Comparison of ENCODE assay signal across 25 cellular contexts in genomic region chr22:27676545-27677188, GRCh38.
A peak's percentile ranks its signal among the peaks of the same experiment; 100 is the strongest.
DNase-seq lines count a peak whose midpoint lies in the region; ATAC-seq, FAIRE-seq and TF ChIP-seq lines count a peak whose summit lies in the region.
"Had no signal": no experiment of that assay in that cellular context is flagged by ENCODE, and none has a peak within 500 bp of the region (broad histone marks: within the 10 kb centered on the region; RNA-seq: fewer than 3 reads in every experiment).

No MANE protein-coding gene starts in this region.

- no peak overlapping the region for H2AK9ac ChIP-seq in IMR-90 (replicated peaks; ENCODE audit: low read depth, low read length, poor library complexity)

- no peaks in the 10 kb centered on the region for H3K79me2 ChIP-seq in K562 (ENCODE audit: control insufficient read depth, insufficient read depth, low read length)

- H3K27me3 Mint-ChIP-seq in naive thymus-derived CD8-positive, alpha-beta T cell = peaks cover 0 to 41% (median 17%) of the 10 kb centered on the region in 5 donors

- H3K4me2 ChIP-seq in A549 (no peak overlapping the region), IMR-90 (ENCODE audit: low read depth, low read length) (no peak overlapping the region), K562 (ENCODE audit: insufficient read depth, low read length) (no peak overlapping the region)

- no peak for TF ChIP-seq POLR2A in A549 (IDR thresholded peaks at IDR 0.05; ENCODE audit: low read length)
- TF ChIP-seq POLR2A in IMR-90 (IDR thresholded peaks at IDR 0.05; ENCODE audit: low read depth, low read length) = no peak
- TF ChIP-seq POLR2A in K562 (conservative IDR thresholded peaks at IDR 0.05) = no peak

- no peak overlapping the region for H3K27ac Mint-ChIP-seq in naive thymus-derived CD8-positive, alpha-beta T cell
- H3K27ac Mint-ChIP-seq: CD8-positive, alpha-beta memory T cell; HFFc6 had no signal

- H2BK120ac ChIP-seq in IMR-90 (ENCODE audit: low read depth, low read length) = no peak overlapping the region

- no peaks in the 10 kb centered on the region for H3K9me1 ChIP-seq in IMR-90 (ENCODE audit: insufficient read depth, low read length)
- H3K9me1 ChIP-seq in K562 (ENCODE audit: control insufficient read depth, insufficient read depth, low read length) = no peaks in the 10 kb centered on the region

- H3K56ac ChIP-seq in IMR-90 (ENCODE audit: extremely low read depth, insufficient read depth, low read length) = no peak overlapping the region

- no TSS peak for BruUV-seq in IMR-90 (replicated peaks; lab: Mats Ljungman, UMichigan)
- BruUV-seq in K562 (replicated peaks; lab: Mats Ljungman, UMichigan) = no TSS peak

- no peak overlapping the region for H2AK5ac ChIP-seq in IMR-90 (ENCODE audit: low read depth, low read length)

- H4K20me1 ChIP-seq in IMR-90 (ENCODE audit: insufficient read depth, low read length) (no peaks in the 10 kb centered on the region), K562 (replicated peaks; ENCODE audit: control insufficient read depth, insufficient read depth, low read length) (no peaks in the 10 kb centered on the region)

- no peak for TF ChIP-seq EP300 in A549 (IDR thresholded peaks at IDR 0.05)
- TF ChIP-seq EP300 in K562 (IDR thresholded peaks at IDR 0.05; ENCODE audit: low read length) = no peak

- H2BK15ac ChIP-seq in IMR-90 (ENCODE audit: low read depth, low read length) = no peak overlapping the region

- H3K18ac ChIP-seq in IMR-90 (ENCODE audit: low read depth, low read length) = no peak overlapping the region

- H3K4me3 Mint-ChIP-seq in naive thymus-derived CD8-positive, alpha-beta T cell = no peak overlapping the region
- H3K4me3 Mint-ChIP-seq: CD8-positive, alpha-beta memory T cell; HFFc6 had no signal

- no peak overlapping the region for H3K27ac ChIP-seq in A549
- H3K27ac ChIP-seq in IMR-90 (ENCODE audit: insufficient read depth, low read length) = no peak overlapping the region
- no peak overlapping the region for H3K27ac ChIP-seq in K562 (ENCODE audit: extremely low read depth, low read depth, low read length)
- H3K27ac ChIP-seq: C4-2B, HL-60 had no signal

- H3K27me3 ChIP-seq in IMR-90 (ENCODE audit: control insufficient read depth, insufficient read depth, low read length) (peaks cover 69% of the 10 kb centered on the region), K562 (ENCODE audit: control insufficient read depth in 2 of 2, insufficient read depth in 2 of 2, low read length in 2 of 2) (no peaks in the 10 kb centered on the region)

- WGBS in A549 (ENCODE audit: missing lambda C conversion rate) = 44% methylated on average over 4 of the region's 4 CpGs
- no CpG with 5 or more reads among the region's 4 CpGs for WGBS in IMR-90 (ENCODE audit: extremely low coverage in 2 of 2, insufficient read length in 1 of 2), 2 experiments
- 21% methylated on average over 4 of the region's 4 CpGs for WGBS in K562 (ENCODE audit: insufficient coverage, low coverage, missing lambda C conversion rate)

- H3K4me3 ChIP-seq in A549 = no peak overlapping the region
- H3K4me3 ChIP-seq in IMR-90 (ENCODE audit: insufficient read depth, low read depth, low read length) = no peak overlapping the region
- no peak overlapping the region for H3K4me3 ChIP-seq in K562

- H3K14ac ChIP-seq in IMR-90 (replicated peaks; ENCODE audit: low read depth, low read length) = no peak overlapping the region

- dilution Hi-C loops in IMR-90 (cut with HindIII; ENCODE audit: low sequenced_read_pairs, unreplicated experiment) = no loop called here

- intact Hi-C loops in IMR-90 (cut with micrococcal nuclease) (no loop called here), K562 (cut with micrococcal nuclease) (no loop called here)

- no peak overlapping the region for H4K8ac ChIP-seq in IMR-90 (ENCODE audit: low read depth in 2 of 2, low read length in 2 of 2)

- CTCF ChIA-PET in A549 (lab: Yijun Ruan, JAX) = no interaction called here
- CTCF ChIA-PET in IMR-90 (lab: Yijun Ruan, JAX) = interaction anchor here (0.6 kb wide), 1 partner anchor 64 kb away, joined by 4 read pairs; no protein-coding TSS in a partner anchor
- CTCF ChIA-PET in K562 (lab: Yijun Ruan, JAX; ENCODE audit: low intra/inter-chr PET ratio) = no interaction called here

- no peak for TF ChIP-seq CTCF in A549 (IDR thresholded peaks at IDR 0.05)
- TF ChIP-seq CTCF in IMR-90 (conservative IDR thresholded peaks at IDR 0.05; ENCODE audit: low read depth, low read length) = no peak
- no peak for TF ChIP-seq CTCF in K562 (IDR thresholded peaks at IDR 0.05 in 2 of 3, conservative IDR thresholded peaks at IDR 0.05 in 1 of 3; ENCODE audit: insufficient read depth in 2 of 3, low read depth in 1 of 3, low read length in 3 of 3)

- H3K4ac ChIP-seq in IMR-90 (ENCODE audit: low read depth, low read length) = no peak overlapping the region

- POLR2A ChIA-PET in A549 (lab: Yijun Ruan, JAX) = no interaction called here
- POLR2A ChIA-PET in IMR-90 (lab: Charles Lee; ENCODE audit: unreplicated experiment) = no interaction called here
- POLR2A ChIA-PET in K562 (lab: Yijun Ruan, JAX) = no interaction called here
- POLR2A ChIA-PET in naive thymus-derived CD8-positive, alpha-beta T cell (lab: Charles Lee) = no interaction called here

- H3K9ac ChIP-seq in IMR-90 (ENCODE audit: low read depth, low read length) (no peak overlapping the region), K562 (ENCODE audit: insufficient read depth in 1 of 2, low read depth in 2 of 2, low read length in 2 of 2) (no peak overlapping the region)

- no peak for FAIRE-seq in A549 (lab: Jason Lieb, UNC)
- FAIRE-seq in K562 (lab: Jason Lieb, UNC) = no peak
- FAIRE-seq: G401.6, GM12892, GM18507, H54, RCC 7860 had no signal

- no peaks in the 10 kb centered on the region for H3K4me1 Mint-ChIP-seq in naive thymus-derived CD8-positive, alpha-beta T cell

- H3K4me1 ChIP-seq in A549 (no peaks in the 10 kb centered on the region), IMR-90 (ENCODE audit: control insufficient read depth, insufficient read depth, low read length) (no peaks in the 10 kb centered on the region), K562 (replicated peaks in 1 of 2; ENCODE audit: control insufficient read depth in 2 of 2, insufficient read depth in 2 of 2, low read length in 2 of 2) (peaks cover 3 to 12% of the 10 kb centered on the region in 2 experiments; a peak in 4 of 5 replicates)

- H3K9me3 ChIP-seq in A549 (no peaks in the 10 kb centered on the region), IMR-90 (ENCODE audit: control insufficient read depth, insufficient read depth, low read length) (peaks cover 2% of the 10 kb centered on the region; the same call in 1 of the 2 replicates), K562 (replicated peaks; ENCODE audit: control insufficient read depth, insufficient read depth, low read depth, low read length) (no peaks in the 10 kb centered on the region)

- H2BK20ac ChIP-seq in IMR-90 (ENCODE audit: low read depth, low read length) = no peak overlapping the region

- no peak overlapping the region for H2BK5ac ChIP-seq in IMR-90 (ENCODE audit: low read depth, low read length, poor library complexity, severe bottlenecking)

- H3K36me3 ChIP-seq in IMR-90 (ENCODE audit: control insufficient read depth, insufficient read depth, low read length) (no peaks in the 10 kb centered on the region), K562 (ENCODE audit: control insufficient read depth, insufficient read depth, low read length) (no peaks in the 10 kb centered on the region)

- H3K36me3 Mint-ChIP-seq in naive thymus-derived CD8-positive, alpha-beta T cell = no peaks in the 10 kb centered on the region
- H3K36me3 Mint-ChIP-seq: CD8-positive, alpha-beta memory T cell had no signal

- TF ChIP-seq RAD21 in A549 (conservative IDR thresholded peaks at IDR 0.05 in 1 of 2, IDR thresholded peaks at IDR 0.05 in 1 of 2) (no peak), IMR-90 (IDR thresholded peaks at IDR 0.05; ENCODE audit: low read length) (no peak), K562 (CRISPR knock-in tag; conservative IDR thresholded peaks at IDR 0.05 in 1 of 2, IDR thresholded peaks at IDR 0.05 in 1 of 2) (no peak)

- ATAC-seq in A549 (no peak), IMR-90 (ENCODE audit: low read depth) (no peak), K562 (no peak), HG03521 (IDR thresholded peaks at IDR 0.05; ENCODE audit: unreplicated experiment) (no peak)
- ATAC-seq in naive thymus-derived CD8-positive, alpha-beta T cell = no peak

- H4K91ac ChIP-seq in IMR-90 (ENCODE audit: insufficient read depth, low read depth, low read length) = no peak overlapping the region

- H3K79me1 ChIP-seq in IMR-90 (ENCODE audit: low read depth in 1 of 2, low read length in 2 of 2) = no peaks in the 10 kb centered on the region

- no peak overlapping the region for H4K5ac ChIP-seq in IMR-90 (ENCODE audit: low read depth, low read length)

- in situ Hi-C loops in IMR-90 (cut with MboI; ENCODE audit: low sequenced_read_pairs) = no loop called here
- in situ Hi-C loops in K562 (cut with MboI) = no loop called here

- H2AFZ ChIP-seq in IMR-90 (replicated peaks; ENCODE audit: low read length, poor library complexity) (no peak overlapping the region), K562 (ENCODE audit: low read depth, low read length) (no peak overlapping the region)

- DNase-seq in A549 (ENCODE audit: low read depth in 1 of 2, low spot score in 1 of 2) = no peak
- no peak for DNase-seq in IMR-90
- no peak for DNase-seq in K562 (ENCODE audit: extremely low read depth in 1 of 4, low spot score in 3 of 4)
- peak; percentile 59 for DNase-seq in hepatic stellate cell (ENCODE audit: low spot score)
- DNase-seq in iPS-NIHi7 (ENCODE audit: extremely low spot score) = no peak
- no peak for DNase-seq in naive thymus-derived CD8-positive, alpha-beta T cell
- DNase-seq in SW480 (ENCODE audit: low spot score) = no peak
- DNase-seq: Calu3; CD8-positive, alpha-beta memory T cell; DMS153; HFFc6; MV-4-11; NCI-H1694; NCI-H2081; NCI-H2171; NCI-H526; OCI-M1 had no signal

- no peak overlapping the region for H3K23ac ChIP-seq in IMR-90 (ENCODE audit: low read depth, low read length)

- H3K9me3 Mint-ChIP-seq in naive thymus-derived CD8-positive, alpha-beta T cell = no peaks in the 10 kb centered on the region
- H3K9me3 Mint-ChIP-seq: HFFc6 had no signal

TF ChIP-seq in A549, 52 proteins besides CTCF, POLR2A, EP300 and RAD21 (continues in another document):
- TF ChIP-seq EHF (CRISPR knock-in tag; IDR thresholded peaks at IDR 0.05) = no peak

TF ChIP-seq in IMR-90, 13 proteins besides CTCF, POLR2A, EP300 and RAD21 (continues in another document):
- no peak for TF ChIP-seq RFX5 (IDR thresholded peaks at IDR 0.05; ENCODE audit: low read depth, low read length)

TF ChIP-seq in K562, 482 proteins besides CTCF, POLR2A, EP300 and RAD21 (continues in another document):
- TF ChIP-seq, protein P1, sequence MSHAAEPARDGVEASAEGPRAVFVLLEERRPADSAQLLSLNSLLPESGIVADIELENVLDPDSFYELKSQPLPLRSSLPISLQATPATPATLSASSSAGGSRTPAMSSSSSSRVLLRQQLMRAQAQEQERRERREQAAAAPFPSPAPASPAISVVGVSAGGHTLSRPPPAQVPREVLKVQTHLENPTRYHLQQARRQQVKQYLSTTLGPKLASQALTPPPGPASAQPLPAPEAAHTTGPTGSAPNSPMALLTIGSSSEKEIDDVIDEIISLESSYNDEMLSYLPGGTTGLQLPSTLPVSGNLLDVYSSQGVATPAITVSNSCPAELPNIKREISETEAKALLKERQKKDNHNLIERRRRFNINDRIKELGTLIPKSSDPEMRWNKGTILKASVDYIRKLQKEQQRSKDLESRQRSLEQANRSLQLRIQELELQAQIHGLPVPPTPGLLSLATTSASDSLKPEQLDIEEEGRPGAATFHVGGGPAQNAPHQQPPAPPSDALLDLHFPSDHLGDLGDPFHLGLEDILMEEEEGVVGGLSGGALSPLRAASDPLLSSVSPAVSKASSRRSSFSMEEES (CRISPR knock-in tag; IDR thresholded peaks at IDR 0.05) = peak; percentile 87

Comparison
In these comparisons a context has a peak if more than half of its experiments do, and no peak if none do; other contexts are left out.
1. Of the 35 proteins assayed by ChIP-seq in both K562 and A549: peak only in K562: none; only in A549: none; in both: USF2; in neither: 34.